Comparison of ENCODE assay signal across 10 cellular contexts in genomic region chr1:200866521-200866920, GRCh38. TPM values are rescaled to one million over a fixed set of nuclear protein-coding genes. Genes with fewer than 3 reads are reported as not detected.
DNase-seq lines count a peak whose midpoint lies in the region; ATAC-seq, FAIRE-seq and TF ChIP-seq lines count a peak whose summit lies in the region.
"Had no signal": no experiment of that assay in that cellular context is flagged by ENCODE, and none has a peak within 500 bp of the region (broad histone marks: within the 10 kb centered on the region; RNA-seq: fewer than 3 reads in every experiment).

No MANE protein-coding gene starts in this region.

- no peaks in the 10 kb centered on the region for H3K27me3 ChIP-seq in Panc1 (ENCODE audit: control insufficient read depth, insufficient read depth, low read length)

- FAIRE-seq in HTR-8/SVneo (lab: Jason Lieb, UNC) = no peak

- intact Hi-C loops in activated CD4-positive, alpha-beta T cell treated with anti-CD3 and anti-CD28 coated beads, Interleukin-2, amount 10 ng/mL, durations not matched to agents 24 days and 14 days (cut with micrococcal nuclease) = loop anchor here (1.0 to 5.0 kb wide), 3 partner anchors 23 to 239 kb away; no protein-coding TSS in a partner anchor
- intact Hi-C loops in Panc1 (cut with micrococcal nuclease; ENCODE audit: unreplicated experiment) = no loop called here

- no peak overlapping the region for H3K27ac ChIP-seq in Panc1 (ENCODE audit: low read length)

- H3K36me3 Mint-ChIP-seq in activated CD4-positive, alpha-beta T cell treated with anti-CD3 and anti-CD28 coated beads, Interleukin-2, amount 10 ng/mL, durations not matched to agents 24 days and 14 days (ENCODE audit: low read depth) = no peaks in the 10 kb centered on the region

- H3K27me3 Mint-ChIP-seq in activated CD4-positive, alpha-beta T cell treated with anti-CD3 and anti-CD28 coated beads, Interleukin-2, amount 10 ng/mL, durations not matched to agents 24 days and 14 days = peaks cover 37% of the 10 kb centered on the region

- no peaks in the 10 kb centered on the region; the same call in 1 of the 2 replicates for H3K4me1 ChIP-seq in Panc1 (ENCODE audit: control insufficient read depth, insufficient read depth, low read length)

- BruUV-seq in Panc1 (replicated peaks; lab: Mats Ljungman, UMichigan) = no TSS peak

- ATAC-seq in HG02588 (IDR thresholded peaks at IDR 0.05; ENCODE audit: unreplicated experiment) = peak; percentile 82
- 0 out of 2 replicates have a peak, but pooled peaks have one; percentile 31 for ATAC-seq in Panc1
- ATAC-seq: naive thymus-derived CD4-positive, alpha-beta T cell had no signal

- POLR2A ChIA-PET in Panc1 (lab: Charles Lee) = no interaction called here

- no peaks in the 10 kb centered on the region for H3K9me3 Mint-ChIP-seq in activated CD4-positive, alpha-beta T cell treated with anti-CD3 and anti-CD28 coated beads, Interleukin-2, amount 10 ng/mL, durations not matched to agents 24 days and 14 days
- H3K9me3 Mint-ChIP-seq: naive thymus-derived CD4-positive, alpha-beta T cell had no signal

- no peaks in the 10 kb centered on the region for H3K36me3 ChIP-seq in Panc1 (ENCODE audit: control insufficient read depth, insufficient read depth, low read length)

- TF ChIP-seq CTCF in Panc1 (IDR thresholded peaks at IDR 0.05) = no peak

- in situ Hi-C loops in Panc1 (cut with HindIII; ENCODE audit: low pct_unique_long_range_greater_than_20kb, low sequenced_read_pairs) = no loop called here

- no peak overlapping the region for H3K27ac Mint-ChIP-seq in activated CD4-positive, alpha-beta T cell treated with anti-CD3 and anti-CD28 coated beads, Interleukin-2, amount 10 ng/mL, durations not matched to agents 24 days and 14 days
- H3K27ac Mint-ChIP-seq: naive thymus-derived CD4-positive, alpha-beta T cell had no signal

- H3K9me3 ChIP-seq in Panc1 (ENCODE audit: control insufficient read depth, insufficient read depth, low read depth, low read length) = no peaks in the 10 kb centered on the region

- no peak overlapping the region for H3K4me3 Mint-ChIP-seq in activated CD4-positive, alpha-beta T cell treated with anti-CD3 and anti-CD28 coated beads, Interleukin-2, amount 10 ng/mL, durations not matched to agents 24 days and 14 days
- H3K4me3 Mint-ChIP-seq: naive thymus-derived CD4-positive, alpha-beta T cell had no signal

- DNase-seq in activated CD4-positive, alpha-beta T cell treated with anti-CD3 and anti-CD28 coated beads, Interleukin-2, amount 10 ng/mL, durations not matched to agents 24 days and 14 days = peak; percentile 73
- no peak for DNase-seq in activated CD4-positive, alpha-beta T cell treated with anti-CD3 and anti-CD28 coated beads, Interleukin-2, amount 50 U/mL, for 1 hour
- DNase-seq in Panc1 (ENCODE audit: low read depth, low spot score) = no peak
- peak; percentile 41 to 56 for DNase-seq in stimulated activated CD8-positive, alpha-beta memory T cell treated with anti-CD3 and anti-CD28 coated beads, Interleukin-7, amount 100 ng/mL, for 48 hours (ENCODE audit: extremely low read depth in 1 of 2, low read depth in 1 of 2)
- no peak for DNase-seq in NCI-H187 treated with DMSO at 0.1 percent for 48 hours (lab: John Stamatoyannopoulos, UW)
- no peak for DNase-seq in HTR-8/SVneo (ENCODE audit: insufficient read length, low spot score)
- no peak for DNase-seq in T1000 (lab: John Stamatoyannopoulos, UW)

- no peak overlapping the region for H3K4me3 ChIP-seq in Panc1 (ENCODE audit: low read depth in 2 of 2, low read length in 2 of 2)

- CTCF ChIA-PET in Panc1 (lab: Charles Lee) = no interaction called here

- H3K4me1 Mint-ChIP-seq in activated CD4-positive, alpha-beta T cell treated with anti-CD3 and anti-CD28 coated beads, Interleukin-2, amount 10 ng/mL, durations not matched to agents 24 days and 14 days = peaks cover 18% of the 10 kb centered on the region

RNA-seq across cellular contexts. Expression of gene GPR25, which starts 6.3 kb away (rescaled TPM):
- not detected in 2 replicates for total RNA-seq in activated CD4-positive, alpha-beta T cell treated with anti-CD3 and anti-CD28 coated beads, Interleukin-2, amount 10 ng/mL, durations not matched to agents 24 days and 14 days
- not detected for total RNA-seq in Panc1 (2021; ENCODE audit: unreplicated experiment)
- not detected for polyA plus RNA-seq in Panc1 (2012; ENCODE audit: insufficient read length)
- polyA plus RNA-seq: BJ had no signal

RNA-seq across cellular contexts. Expression of gene INAVA, which starts 28.2 kb away (rescaled TPM):
- not detected in 2 replicates for total RNA-seq in activated CD4-positive, alpha-beta T cell treated with anti-CD3 and anti-CD28 coated beads, Interleukin-2, amount 10 ng/mL, durations not matched to agents 24 days and 14 days
- 3.6 TPM for total RNA-seq in Panc1 (2021; ENCODE audit: unreplicated experiment)
- polyA plus RNA-seq in Panc1 (2012; ENCODE audit: insufficient read length) = 3.3 TPM
- polyA plus RNA-seq: naive thymus-derived CD4-positive, alpha-beta T cell had no signal

Comparison
In these comparisons a context has a peak if more than half of its experiments do, and no peak if none do; other contexts are left out.
1. DNase-seq: peak in activated CD4-positive, alpha-beta T cell treated with anti-CD3 and anti-CD28 coated beads, Interleukin-2, amount 10 ng/mL, durations not matched to agents 24 days and 14 days (single experiment) and stimulated activated CD8-positive, alpha-beta memory T cell treated with anti-CD3 and anti-CD28 coated beads, Interleukin-7, amount 100 ng/mL, for 48 hours (2 of 2); none in activated CD4-positive, alpha-beta T cell treated with anti-CD3 and anti-CD28 coated beads, Interleukin-2, amount 50 U/mL, for 1 hour (single experiment), Panc1 (single experiment), NCI-H187 treated with DMSO at 0.1 percent for 48 hours (single experiment), HTR-8/SVneo (single experiment) and T1000 (single experiment).